In genomic region chr6:95948324-95948723, GRCh38 we compare ENCODE assay signal across 1 cellular context.
TF ChIP-seq lines count a peak whose summit lies in the region.

No MANE protein-coding gene starts in this region.

TF ChIP-seq in HCT116, 20 proteins besides CTCF, POLR2A, EP300 and RAD21:
- TF ChIP-seq EGR1 (IDR thresholded peaks at IDR 0.05; ENCODE audit: low read depth) (no peak), SRF (IDR thresholded peaks at IDR 0.05; ENCODE audit: low read depth) (no peak), ZFX (IDR thresholded peaks at IDR 0.05) (no peak), YY1 (IDR thresholded peaks at IDR 0.05; ENCODE audit: extremely low read depth, insufficient replicate concordance, low read depth, low read length) (no peak), CBX3 (IDR thresholded peaks at IDR 0.05; ENCODE audit: low read depth) (no peak), SP1 (IDR thresholded peaks at IDR 0.05; ENCODE audit: low read depth) (no peak), EZH2phosphoT487 (IDR thresholded peaks at IDR 0.05; ENCODE audit: borderline replicate concordance) (no peak), FOSL1 (IDR thresholded peaks at IDR 0.05; ENCODE audit: low read depth) (no peak), TCF7L2 (IDR thresholded peaks at IDR 0.05; ENCODE audit: borderline replicate concordance, extremely low read depth, insufficient read depth, insufficient read length) (no peak), ZNF274 (IDR thresholded peaks at IDR 0.05; ENCODE audit: low read depth, low read length) (no peak), SIN3A (IDR thresholded peaks at IDR 0.05; ENCODE audit: low read depth) (no peak), REST (IDR thresholded peaks at IDR 0.05; ENCODE audit: low read depth) (no peak), JUND (IDR thresholded peaks at IDR 0.05) (no peak), CEBPB (IDR thresholded peaks at IDR 0.05; ENCODE audit: low read depth) (no peak), MAX (IDR thresholded peaks at IDR 0.05) (no peak), EZH2 (IDR thresholded peaks at IDR 0.05) (no peak)
- TF ChIP-seq, protein P1, sequence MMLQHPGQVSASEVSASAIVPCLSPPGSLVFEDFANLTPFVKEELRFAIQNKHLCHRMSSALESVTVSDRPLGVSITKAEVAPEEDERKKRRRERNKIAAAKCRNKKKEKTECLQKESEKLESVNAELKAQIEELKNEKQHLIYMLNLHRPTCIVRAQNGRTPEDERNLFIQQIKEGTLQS (IDR thresholded peaks at IDR 0.05) = no peak
TF ChIP-seq in HCT116: peak in this region for 0.
